ENCODE assay signal across 1 cellular context in the genomic region with DNA sequence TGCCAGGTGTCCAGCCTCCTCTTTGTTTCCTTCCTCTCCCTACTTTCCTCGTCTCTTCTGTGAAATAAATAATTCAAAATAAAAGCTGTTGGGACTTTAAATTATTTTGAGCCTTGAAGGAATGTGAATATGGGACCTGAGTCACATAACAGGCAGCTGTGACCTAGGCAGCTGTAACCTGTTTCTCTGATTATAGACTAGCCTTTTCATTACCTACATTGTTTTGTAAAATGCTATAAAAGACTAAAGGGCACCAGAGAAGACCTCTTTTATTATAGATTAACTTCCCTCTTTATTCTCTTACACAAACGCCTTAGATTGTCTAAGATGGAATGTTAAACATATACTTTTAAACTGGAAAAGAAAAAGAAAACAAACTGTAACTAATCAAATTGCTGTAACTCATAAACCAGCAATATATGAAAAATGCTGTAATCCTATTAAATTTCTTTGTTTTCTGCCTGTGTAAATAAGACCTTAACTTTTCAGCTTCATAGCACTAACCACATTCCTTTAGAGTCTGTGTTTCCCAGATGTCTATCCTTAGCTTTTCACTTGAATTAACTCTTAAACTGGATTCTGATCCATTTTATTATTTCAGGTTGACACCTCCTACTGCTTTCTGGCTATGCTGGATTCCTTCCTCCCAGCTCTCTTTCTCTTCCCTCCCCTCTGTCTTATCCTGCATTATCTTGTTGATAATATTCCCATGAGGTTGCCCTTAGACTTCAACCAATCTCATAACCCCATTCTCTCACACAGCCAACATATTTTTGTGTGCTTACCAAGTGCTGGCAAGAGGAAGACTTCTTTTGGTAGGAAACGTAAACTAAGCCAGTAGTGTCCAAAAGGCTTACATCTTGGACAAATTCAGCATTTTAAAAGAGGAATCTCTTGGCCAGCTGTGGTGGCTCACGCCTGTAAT.
TF ChIP-seq lines count a peak whose summit lies in the region.

No MANE protein-coding gene starts in this region.

TF ChIP-seq in HCT116, 20 proteins besides CTCF, POLR2A, EP300 and RAD21 (continued from another document):
- TF ChIP-seq EZH2phosphoT487 (IDR thresholded peaks at IDR 0.05; ENCODE audit: borderline replicate concordance) (no peak), REST (IDR thresholded peaks at IDR 0.05; ENCODE audit: low read depth) (no peak), JUND (IDR thresholded peaks at IDR 0.05) (no peak), TCF7L2 (IDR thresholded peaks at IDR 0.05; ENCODE audit: borderline replicate concordance, extremely low read depth, insufficient read depth, insufficient read length) (no peak), CEBPB (IDR thresholded peaks at IDR 0.05; ENCODE audit: low read depth) (no peak), CBX3 (IDR thresholded peaks at IDR 0.05; ENCODE audit: low read depth) (no peak), ELF1 (IDR thresholded peaks at IDR 0.05; ENCODE audit: borderline replicate concordance, low read depth) (no peak), YY1 (IDR thresholded peaks at IDR 0.05; ENCODE audit: extremely low read depth, insufficient replicate concordance, low read depth, low read length) (no peak), EGR1 (IDR thresholded peaks at IDR 0.05; ENCODE audit: low read depth) (no peak), SP1 (IDR thresholded peaks at IDR 0.05; ENCODE audit: low read depth) (no peak), POLR2AphosphoS5 (IDR thresholded peaks at IDR 0.05; ENCODE audit: low read depth, low read length) (no peak), SRF (IDR thresholded peaks at IDR 0.05; ENCODE audit: low read depth) (no peak)
- TF ChIP-seq, protein P1, sequence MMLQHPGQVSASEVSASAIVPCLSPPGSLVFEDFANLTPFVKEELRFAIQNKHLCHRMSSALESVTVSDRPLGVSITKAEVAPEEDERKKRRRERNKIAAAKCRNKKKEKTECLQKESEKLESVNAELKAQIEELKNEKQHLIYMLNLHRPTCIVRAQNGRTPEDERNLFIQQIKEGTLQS (IDR thresholded peaks at IDR 0.05): no peak
- TF ChIP-seq, protein P2, sequence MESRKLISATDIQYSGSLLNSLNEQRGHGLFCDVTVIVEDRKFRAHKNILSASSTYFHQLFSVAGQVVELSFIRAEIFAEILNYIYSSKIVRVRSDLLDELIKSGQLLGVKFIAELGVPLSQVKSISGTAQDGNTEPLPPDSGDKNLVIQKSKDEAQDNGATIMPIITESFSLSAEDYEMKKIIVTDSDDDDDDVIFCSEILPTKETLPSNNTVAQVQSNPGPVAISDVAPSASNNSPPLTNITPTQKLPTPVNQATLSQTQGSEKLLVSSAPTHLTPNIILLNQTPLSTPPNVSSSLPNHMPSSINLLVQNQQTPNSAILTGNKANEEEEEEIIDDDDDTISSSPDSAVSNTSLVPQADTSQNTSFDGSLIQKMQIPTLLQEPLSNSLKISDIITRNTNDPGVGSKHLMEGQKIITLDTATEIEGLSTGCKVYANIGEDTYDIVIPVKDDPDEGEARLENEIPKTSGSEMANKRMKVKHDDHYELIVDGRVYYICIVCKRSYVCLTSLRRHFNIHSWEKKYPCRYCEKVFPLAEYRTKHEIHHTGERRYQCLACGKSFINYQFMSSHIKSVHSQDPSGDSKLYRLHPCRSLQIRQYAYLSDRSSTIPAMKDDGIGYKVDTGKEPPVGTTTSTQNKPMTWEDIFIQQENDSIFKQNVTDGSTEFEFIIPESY (IDR thresholded peaks at IDR 0.05; ENCODE audit: extremely low read depth, insufficient replicate concordance, low read length): no peak
